ENCODE assay signal across 8 cellular contexts in genomic region chr14:92540472-92541048, GRCh38. TPM values are rescaled to one million over a fixed set of nuclear protein-coding genes. Genes with fewer than 3 reads are reported as not detected.
A peak's percentile ranks its signal among the peaks of the same experiment; 100 is the strongest.
DNase-seq lines count a peak whose midpoint lies in the region; TF ChIP-seq lines count a peak whose summit lies in the region.

No MANE protein-coding gene starts in this region.

- peak overlapping the region; percentile 41 to 84 for H3K27ac ChIP-seq in ovary

- H3K4me3 ChIP-seq in foreskin fibroblast (ENCODE audit: low read depth in 1 of 2, low read length in 2 of 2) (no peak overlapping the region), ovary (no peak overlapping the region)

- no peak for TF ChIP-seq POLR2A in ovary (IDR thresholded peaks at IDR 0.05)

- H3K4me1 ChIP-seq in ovary (ENCODE audit: insufficient read depth) = peaks cover 15% of the 10 kb centered on the region

- WGBS in ovary, 3 donors = 1 to 2% (median 1%) methylated on average over 6 of the region's 6 CpGs

- H3K9me3 ChIP-seq in ovary = no peaks in the 10 kb centered on the region

- intact Hi-C loops in ovary (cut with DNase I) = no loop called here

- TF ChIP-seq CTCF in foreskin fibroblast (IDR thresholded peaks at IDR 0.05; ENCODE audit: low read depth, low read length) = no peak
- no peak for TF ChIP-seq CTCF in ovary (IDR thresholded peaks at IDR 0.05)

- peak; percentile 45 for DNase-seq in GOT3 (lab: John Stamatoyannopoulos, UW)
- DNase-seq in SW 1271 (lab: John Stamatoyannopoulos, UW) = peak; percentile 85 to 89
- DNase-seq in foreskin fibroblast = peak; percentile 98 to 99
- peak; percentile 93 to 96 (median 95) for DNase-seq in ovary
- no peak for DNase-seq in SHP77 treated with DMSO at 0.1 percent for 48 hours (lab: John Stamatoyannopoulos, UW)
- DNase-seq in effector CD4-positive, alpha-beta T cell = no peak
- DNase-seq in activated CD4-positive, alpha-beta T cell treated with anti-CD3 and anti-CD28 coated beads for 4 hours = no peak
- no peak for DNase-seq in DMS153 (lab: John Stamatoyannopoulos, UW)

- H3K36me3 ChIP-seq in ovary = no peaks in the 10 kb centered on the region

- no peaks in the 10 kb centered on the region for H3K27me3 ChIP-seq in ovary

- TF ChIP-seq EP300 in ovary (IDR thresholded peaks at IDR 0.05) = no peak

RNA-seq across cellular contexts. Expression of gene RIN3, which starts 27.0 kb away (rescaled TPM):
- 10 to 100 TPM in 5 of 7 donors, 1 to 10 TPM in 2; 6.2 to 27.9 (median 17.0) TPM for total RNA-seq in ovary
- polyA plus RNA-seq in ovary = 1 to 10 TPM; 3.8 to 8.1 TPM

Comparison
In these comparisons a context has a peak if more than half of its experiments do, and no peak if none do; other contexts are left out.
1. DNase-seq: peak in GOT3 (single experiment), SW 1271 (2 of 2), foreskin fibroblast (2 of 2) and ovary (5 of 5); none in SHP77 treated with DMSO at 0.1 percent for 48 hours (single experiment), effector CD4-positive, alpha-beta T cell (single experiment), activated CD4-positive, alpha-beta T cell treated with anti-CD3 and anti-CD28 coated beads for 4 hours (0 of 2) and DMS153 (single experiment).